9 cellular contexts compared by ENCODE assay signal in genomic region chr18:54250846-54251251, GRCh38. TPM values are rescaled to one million over a fixed set of nuclear protein-coding genes. Genes with fewer than 3 reads are reported as not detected.
A peak's percentile ranks its signal among the peaks of the same experiment; 100 is the strongest.
DNase-seq lines count a peak whose midpoint lies in the region; ATAC-seq, FAIRE-seq and TF ChIP-seq lines count a peak whose summit lies in the region.
"Had no signal": no experiment of that assay in that cellular context is flagged by ENCODE, and none has a peak within 500 bp of the region (broad histone marks: within the 10 kb centered on the region; RNA-seq: fewer than 3 reads in every experiment).

No MANE protein-coding gene starts in this region.

- peaks cover 0 to 3% (median 0%) of the 10 kb centered on the region in 7 donors for H3K9me3 Mint-ChIP-seq in CD14-positive monocyte
- no peaks in the 10 kb centered on the region for H3K9me3 Mint-ChIP-seq in activated naive CD8-positive, alpha-beta T cell treated with anti-CD3 and anti-CD28 coated beads, Interleukin-2, amount 50 U/mL, for 24 hours

- intact Hi-C loops in CD14-positive monocyte (cut with micrococcal nuclease) (no loop called here), posterior cingulate gyrus (cut with DNase I) (no loop called here)

- DNase-seq in CD14-positive monocyte (ENCODE audit: low spot score) (no peak), urothelium cell line (ENCODE audit: low spot score) (no peak), small intestine (no peak), posterior cingulate gyrus (no peak), NCI-H345 (lab: John Stamatoyannopoulos, UW) (no peak)
- DNase-seq in activated naive CD8-positive, alpha-beta T cell treated with anti-CD3 and anti-CD28 coated beads, Interleukin-2, amount 50 U/mL, for 24 hours = no peak
- DNase-seq: activated CD8-positive, alpha-beta memory T cell treated with anti-CD3 and anti-CD28 coated beads, Interleukin-2, amount 50 U/mL, for 48 hours had no signal

- peaks cover 0 to 5% (median 2%) of the 10 kb centered on the region in 3 donors for H3K27me3 Mint-ChIP-seq in CD14-positive monocyte (ENCODE audit: low read depth in 3 of 3)
- no peaks in the 10 kb centered on the region for H3K27me3 Mint-ChIP-seq in activated naive CD8-positive, alpha-beta T cell treated with anti-CD3 and anti-CD28 coated beads, Interleukin-2, amount 50 U/mL, for 24 hours

- H3K4me3 Mint-ChIP-seq in CD14-positive monocyte = peak overlapping the region; percentile 37 to 57
- H3K4me3 Mint-ChIP-seq in activated naive CD8-positive, alpha-beta T cell treated with anti-CD3 and anti-CD28 coated beads, Interleukin-2, amount 50 U/mL, for 24 hours = no peak overlapping the region

- no peaks in the 10 kb centered on the region for H3K27me3 ChIP-seq in small intestine (ENCODE audit: control insufficient read depth in 2 of 2, insufficient read depth in 2 of 2, low read length in 2 of 2)

- ATAC-seq in GM19324 (IDR thresholded peaks at IDR 0.05; ENCODE audit: low FRiP score, unreplicated experiment) (peak; percentile 46), HG03060 (IDR thresholded peaks at IDR 0.05; ENCODE audit: low read depth, unreplicated experiment) (peak; percentile 88)
- ATAC-seq in activated naive CD8-positive, alpha-beta T cell treated with anti-CD3 and anti-CD28 coated beads, Interleukin-2, amount 50 U/mL, for 24 hours = peak; percentile 76

- H3K27ac Mint-ChIP-seq in CD14-positive monocyte = peak overlapping the region; percentile 79 to 92 (median 89)
- peak overlapping the region; percentile 50 for H3K27ac Mint-ChIP-seq in activated naive CD8-positive, alpha-beta T cell treated with anti-CD3 and anti-CD28 coated beads, Interleukin-2, amount 50 U/mL, for 24 hours

- no peaks in the 10 kb centered on the region for H3K36me3 Mint-ChIP-seq in CD14-positive monocyte
- H3K36me3 Mint-ChIP-seq in activated naive CD8-positive, alpha-beta T cell treated with anti-CD3 and anti-CD28 coated beads, Interleukin-2, amount 50 U/mL, for 24 hours (ENCODE audit: low read depth) = no peaks in the 10 kb centered on the region

- no peaks in the 10 kb centered on the region for H3K9me3 ChIP-seq in small intestine (ENCODE audit: control insufficient read depth, low read depth)

- no peak for TF ChIP-seq CTCF in CD14-positive monocyte (IDR thresholded peaks at IDR 0.05)

- H3K4me1 ChIP-seq in small intestine (ENCODE audit: control insufficient read depth in 2 of 2, insufficient read depth in 1 of 2, low read depth in 1 of 2, low read length in 1 of 2) = no peaks in the 10 kb centered on the region

- no peak for FAIRE-seq in urothelium cell line (lab: Jason Lieb, UNC)
- no peak for FAIRE-seq in small intestine (lab: Jason Lieb, UNC)

- H3K27ac ChIP-seq in small intestine (ENCODE audit: low read depth in 1 of 2, low read length in 1 of 2) = no peak overlapping the region

- peaks cover 49% of the 10 kb centered on the region for H3K4me1 Mint-ChIP-seq in CD14-positive monocyte
- H3K4me1 Mint-ChIP-seq in activated naive CD8-positive, alpha-beta T cell treated with anti-CD3 and anti-CD28 coated beads, Interleukin-2, amount 50 U/mL, for 24 hours = peaks cover 35% of the 10 kb centered on the region

- no peak overlapping the region for H3K4me3 ChIP-seq in small intestine (ENCODE audit: low read depth in 1 of 2, low read length in 2 of 2)

- WGBS in small intestine, 3 donors = 64 to 83% (median 77%) methylated on average over 2 of the region's 2 CpGs

- no peaks in the 10 kb centered on the region for H3K36me3 ChIP-seq in small intestine (ENCODE audit: control insufficient read depth in 2 of 2, insufficient read depth in 2 of 2, low read length in 2 of 2)

RNA-seq across cellular contexts. Expression of gene POLI, which starts 18.5 kb away (rescaled TPM):
- polyA plus RNA-seq in CD14-positive monocyte = 1 to 10 TPM; 4.9 to 6.5 TPM
- polyA plus RNA-seq in small intestine = 1 to 10 TPM; 4.3 to 7.8 (median 6.1) TPM

RNA-seq across cellular contexts. Expression of gene MBD2, which starts 26.4 kb away (rescaled TPM):
- polyA plus RNA-seq in CD14-positive monocyte = 10 to 100 TPM; 11.6 to 25.2 TPM
- 10 to 100 TPM; 24.0 to 37.6 (median 36.2) TPM for polyA plus RNA-seq in small intestine
